Comparison of ENCODE assay signal across 15 cellular contexts in genomic region chr13:74273591-74273990, GRCh38.
A peak's percentile ranks its signal among the peaks of the same experiment; 100 is the strongest.
DNase-seq lines count a peak whose midpoint lies in the region; ATAC-seq and TF ChIP-seq lines count a peak whose summit lies in the region.
"Had no signal": no experiment of that assay in that cellular context is flagged by ENCODE, and none has a peak within 500 bp of the region (broad histone marks: within the 10 kb centered on the region; RNA-seq: fewer than 3 reads in every experiment).

No MANE protein-coding gene starts in this region.

- H3K4me2 ChIP-seq in DND-41 (ENCODE audit: insufficient read depth, low read length) = no peak overlapping the region

- H3K27ac ChIP-seq in DND-41 (ENCODE audit: low read length) = no peak overlapping the region
- H3K27ac ChIP-seq: C4-2B had no signal

- peaks cover 5% of the 10 kb centered on the region for H3K9me3 ChIP-seq in DND-41 (ENCODE audit: insufficient read depth, low read length, severe bottlenecking)
- H3K9me3 ChIP-seq: Caco-2, HAP-1 had no signal

- H4K20me1 ChIP-seq in DND-41 (ENCODE audit: insufficient read depth, low read length) = no peaks in the 10 kb centered on the region

- peaks cover 8% of the 10 kb centered on the region; the same call in 1 of the 2 replicates for H3K4me1 ChIP-seq in DND-41 (ENCODE audit: insufficient read depth, low read length)
- H3K4me1 ChIP-seq: HAP-1 had no signal

- peak; percentile 42 for ATAC-seq in DND-41 (ENCODE audit: insufficient read depth, low read depth)
- ATAC-seq in left lobe of liver = no peak
- ATAC-seq: HepG2 had no signal

- H3K9ac ChIP-seq in DND-41 (ENCODE audit: low read depth, low read length) = no peak overlapping the region

- H2AFZ ChIP-seq in DND-41 (ENCODE audit: low read depth, low read length) = no peak overlapping the region

- DNase-seq in AG10803 (ENCODE audit: low read depth) = peak; percentile 28
- no peak for DNase-seq in DND-41
- DNase-seq in MV-4-11 (lab: John Stamatoyannopoulos, UW) = peak; percentile 44
- peak; percentile 31 for DNase-seq in myocyte (ENCODE audit: low read depth)
- no peak for DNase-seq in NCI-H69 (lab: John Stamatoyannopoulos, UW)
- DNase-seq in left lobe of liver (ENCODE audit: low spot score) = no peak
- DNase-seq in hepatic stellate cell (ENCODE audit: low spot score) = no peak
- DNase-seq: ACHN; AML-193; Caco-2; CD4-positive, alpha-beta T cell; GDM1 had no signal

- no peaks in the 10 kb centered on the region for H3K79me2 ChIP-seq in DND-41 (ENCODE audit: insufficient read depth, low read length)

- H3K27me3 ChIP-seq in DND-41 (ENCODE audit: insufficient read depth, low read length, poor library complexity) = no peaks in the 10 kb centered on the region

- no peaks in the 10 kb centered on the region for H3K36me3 ChIP-seq in DND-41 (ENCODE audit: insufficient read depth, low read length)
- H3K36me3 ChIP-seq: HAP-1 had no signal

- TF ChIP-seq CTCF in AG10803 (conservative IDR thresholded peaks at IDR 0.05; ENCODE audit: low read length) (no peak), DND-41 (IDR thresholded peaks at IDR 0.05; ENCODE audit: borderline replicate concordance, extremely low read depth, low read length, poor library complexity, severe bottlenecking) (no peak)

- H3K4me3 ChIP-seq in AG10803 (ENCODE audit: low read length) (no peak overlapping the region), DND-41 (ENCODE audit: low read depth in 1 of 2, low read length in 2 of 2) (no peak overlapping the region)
- H3K4me3 ChIP-seq: HAP-1 had no signal

Comparison
In these comparisons a context has a peak if more than half of its experiments do, and no peak if none do; other contexts are left out.
1. DNase-seq: peak in AG10803 (single experiment), MV-4-11 (single experiment) and myocyte (single experiment); none in DND-41 (single experiment), NCI-H69 (single experiment), left lobe of liver (single experiment) and hepatic stellate cell (single experiment).